ENCODE assay signal across 20 cellular contexts in genomic region chr17:74547264-74547663, GRCh38. TPM values are rescaled to one million over a fixed set of nuclear protein-coding genes. Genes with fewer than 3 reads are reported as not detected.
A peak's percentile ranks its signal among the peaks of the same experiment; 100 is the strongest.
DNase-seq lines count a peak whose midpoint lies in the region; ATAC-seq, FAIRE-seq and TF ChIP-seq lines count a peak whose summit lies in the region.
"Had no signal": no experiment of that assay in that cellular context is flagged by ENCODE, and none has a peak within 500 bp of the region (broad histone marks: within the 10 kb centered on the region; RNA-seq: fewer than 3 reads in every experiment).

No MANE protein-coding gene starts in this region.

- 91% methylated on average over 6 of the region's 7 CpGs for WGBS in mammary epithelial cell (ENCODE audit: low coverage, missing lambda C conversion rate)

- no peaks in the 10 kb centered on the region for H3K36me3 Mint-ChIP-seq in T-helper 2 cell treated with Interferon-gamma antibody and Interleukin-4, amounts not matched to agents 5 μg/mL and 100 μg/mL, for 36 hours (ENCODE audit: low read depth)
- no peaks in the 10 kb centered on the region for H3K36me3 Mint-ChIP-seq in activated CD8-positive, alpha-beta T cell treated with anti-CD3 and anti-CD28 coated beads for 36 hours (ENCODE audit: low read depth)

- peak overlapping the region; percentile 58 for H3K4me3 Mint-ChIP-seq in T-helper 2 cell treated with Interferon-gamma antibody and Interleukin-4, amounts not matched to agents 5 μg/mL and 100 μg/mL, for 36 hours
- H3K4me3 Mint-ChIP-seq in activated CD8-positive, alpha-beta T cell treated with anti-CD3 and anti-CD28 coated beads for 36 hours, result no peak overlapping the region

- H3K4me1 Mint-ChIP-seq in T-helper 2 cell treated with Interferon-gamma antibody and Interleukin-4, amounts not matched to agents 5 μg/mL and 100 μg/mL, for 36 hours (ENCODE audit: low read depth), result peaks cover 17% of the 10 kb centered on the region
- peaks cover 7% of the 10 kb centered on the region for H3K4me1 Mint-ChIP-seq in activated CD8-positive, alpha-beta T cell treated with anti-CD3 and anti-CD28 coated beads for 36 hours (ENCODE audit: low read depth)

- H3K9ac ChIP-seq in BLaER1 (no peak overlapping the region), kidney (ENCODE audit: low read length in 2 of 2) (no peak overlapping the region), mammary epithelial cell (ENCODE audit: insufficient read depth, low read length) (no peak overlapping the region)

- H3K9me3 ChIP-seq in BLaER1, result no peaks in the 10 kb centered on the region
- no peaks in the 10 kb centered on the region for H3K9me3 ChIP-seq in kidney (ENCODE audit: control insufficient read depth in 1 of 2, low read length in 2 of 2)
- H3K9me3 ChIP-seq in mammary epithelial cell (replicated peaks; ENCODE audit: insufficient read depth, low read length), result no peaks in the 10 kb centered on the region
- H3K9me3 ChIP-seq: HAP-1 had no signal

- H4K20me1 ChIP-seq in BLaER1 (no peaks in the 10 kb centered on the region), mammary epithelial cell (ENCODE audit: insufficient read depth, low read length) (no peaks in the 10 kb centered on the region)

- H3K27ac ChIP-seq in BLaER1 (peak overlapping the region; percentile 59), kidney (ENCODE audit: low read depth in 2 of 2, low read length in 2 of 2) (no peak overlapping the region), mammary epithelial cell (ENCODE audit: insufficient read depth, low read depth, low read length) (no peak overlapping the region)
- H3K27ac ChIP-seq: HL-60, RWPE1 had no signal

- dilution Hi-C loops in mammary epithelial cell (cut with HindIII; ENCODE audit: low sequenced_read_pairs), result no loop called here

- ATAC-seq in activated CD8-positive, alpha-beta T cell treated with anti-CD3 and anti-CD28 coated beads for 36 hours, result no peak
- ATAC-seq in activated CD4-positive, CD25-positive, alpha-beta regulatory T cell treated with anti-CD3 and anti-CD28 coated beads, Interleukin-2, amount 50 U/mL, for 24 hours, result no peak

- intact Hi-C loops in activated CD8-positive, alpha-beta T cell treated with anti-CD3 and anti-CD28 coated beads for 36 hours (cut with micrococcal nuclease), result no loop called here
- intact Hi-C loops in kidney (cut with DNase I), result no loop called here
- intact Hi-C loops in mammary epithelial cell (cut with micrococcal nuclease), result no loop called here

- H3K4me3 ChIP-seq in BLaER1, result no peak overlapping the region
- no peak overlapping the region for H3K4me3 ChIP-seq in kidney (ENCODE audit: low read length in 2 of 2)
- H3K4me3 ChIP-seq in mammary epithelial cell (replicated peaks in 1 of 3; ENCODE audit: insufficient read depth in 1 of 3, low read depth in 2 of 3, low read length in 3 of 3), result no peak overlapping the region
- H3K4me3 ChIP-seq: HAP-1 had no signal

- peak overlapping the region; percentile 73 for H3K4me2 ChIP-seq in BLaER1
- no peak overlapping the region for H3K4me2 ChIP-seq in mammary epithelial cell (ENCODE audit: insufficient read depth, low read depth, low read length)

- H3K36me3 ChIP-seq in BLaER1 (no peaks in the 10 kb centered on the region), kidney (ENCODE audit: control insufficient read depth in 1 of 2, insufficient read depth in 2 of 2, low read length in 2 of 2) (no peaks in the 10 kb centered on the region), mammary epithelial cell (ENCODE audit: insufficient read depth, low read length) (no peaks in the 10 kb centered on the region)
- H3K36me3 ChIP-seq: HAP-1 had no signal

- no peaks in the 10 kb centered on the region for H3K9me3 Mint-ChIP-seq in T-helper 2 cell treated with Interferon-gamma antibody and Interleukin-4, amounts not matched to agents 5 μg/mL and 100 μg/mL, for 36 hours
- no peaks in the 10 kb centered on the region for H3K9me3 Mint-ChIP-seq in activated CD8-positive, alpha-beta T cell treated with anti-CD3 and anti-CD28 coated beads for 36 hours

- POLR2A ChIA-PET in activated CD8-positive, alpha-beta T cell treated with anti-CD3 and anti-CD28 coated beads for 36 hours (lab: Charles Lee), result no interaction called here

- H3K4me1 ChIP-seq in BLaER1 (peaks cover 49% of the 10 kb centered on the region), kidney (ENCODE audit: control insufficient read depth in 1 of 2, insufficient read depth in 1 of 2, low read depth in 1 of 2, low read length in 2 of 2) (no peaks in the 10 kb centered on the region), mammary epithelial cell (ENCODE audit: insufficient read depth, low read length) (peaks cover 6% of the 10 kb centered on the region)
- H3K4me1 ChIP-seq: HAP-1 had no signal

- H3K79me2 ChIP-seq in mammary epithelial cell (ENCODE audit: insufficient read depth, low read length), result no peaks in the 10 kb centered on the region

- no peak for FAIRE-seq in kidney (lab: Jason Lieb, UNC)
- FAIRE-seq: G401.6, HTR-8/SVneo had no signal

- DNase-seq in T-helper 2 cell treated with Interferon-gamma antibody and Interleukin-4, amounts not matched to agents 5 μg/mL and 100 μg/mL, for 36 hours (ENCODE audit: low spot score), result no peak
- DNase-seq in T-helper 2 cell (no peak), kidney (peak; percentile 51), cerebellum (ENCODE audit: low spot score) (no peak), mammary epithelial cell (no peak)
- DNase-seq in activated CD8-positive, alpha-beta T cell treated with anti-CD3 and anti-CD28 coated beads for 36 hours, result no peak
- DNase-seq: NCI-H1105 treated with DMSO at 0.1 percent for 48 hours, NCI-H187, NCI-H446, NCI-H69 had no signal

- no peak for TF ChIP-seq CTCF in activated CD8-positive, alpha-beta T cell treated with anti-CD3 and anti-CD28 coated beads for 36 hours (IDR thresholded peaks at IDR 0.05)
- no peak for TF ChIP-seq CTCF in kidney (IDR thresholded peaks at IDR 0.05; ENCODE audit: borderline replicate concordance, extremely low read depth, insufficient read depth)
- no peak for TF ChIP-seq CTCF in mammary epithelial cell (conservative IDR thresholded peaks at IDR 0.05 in 1 of 2, IDR thresholded peaks at IDR 0.05 in 1 of 2; ENCODE audit: extremely low read depth in 1 of 2, insufficient read depth in 1 of 2, low read depth in 1 of 2, low read length in 2 of 2)

- H3K27me3 ChIP-seq in BLaER1, result no peaks in the 10 kb centered on the region
- H3K27me3 ChIP-seq in mammary epithelial cell (ENCODE audit: insufficient read depth, low read length), result no peaks in the 10 kb centered on the region

- no peak overlapping the region for H2AFZ ChIP-seq in mammary epithelial cell (ENCODE audit: low read depth, low read length)

- CTCF ChIA-PET in activated CD8-positive, alpha-beta T cell treated with anti-CD3 and anti-CD28 coated beads for 36 hours (lab: Charles Lee), result no interaction called here
- CTCF ChIA-PET in mammary epithelial cell (lab: Charles Lee; ENCODE audit: low non-redundant PET), result no interaction called here

- BruUV-seq in mammary epithelial cell (replicated peaks; lab: Mats Ljungman, UMichigan), result no TSS peak

- no peaks in the 10 kb centered on the region for H3K27me3 Mint-ChIP-seq in T-helper 2 cell treated with Interferon-gamma antibody and Interleukin-4, amounts not matched to agents 5 μg/mL and 100 μg/mL, for 36 hours (ENCODE audit: low read depth)
- H3K27me3 Mint-ChIP-seq in activated CD8-positive, alpha-beta T cell treated with anti-CD3 and anti-CD28 coated beads for 36 hours, result peaks cover 4% of the 10 kb centered on the region

- in situ Hi-C loops in mammary epithelial cell (cut with MboI; ENCODE audit: low sequenced_read_pairs in 2 of 2), result no loop called here

- peak overlapping the region; percentile 82 for H3K27ac Mint-ChIP-seq in T-helper 2 cell treated with Interferon-gamma antibody and Interleukin-4, amounts not matched to agents 5 μg/mL and 100 μg/mL, for 36 hours
- H3K27ac Mint-ChIP-seq in activated CD8-positive, alpha-beta T cell treated with anti-CD3 and anti-CD28 coated beads for 36 hours, result peak overlapping the region; percentile 73

RNA-seq across cellular contexts. Expression of gene CD300C, which starts 1.3 kb away (rescaled TPM):
- not detected for total RNA-seq in activated CD8-positive, alpha-beta T cell treated with anti-CD3 and anti-CD28 coated beads for 36 hours
- total RNA-seq in kidney (4.2 TPM), cerebellum (not detected), mammary epithelial cell (not detected)
- polyA plus RNA-seq in kidney (ENCODE audit: insufficient read depth, low read depth, low replicate concordance) (0.34 TPM), mammary epithelial cell (not detected)
- not detected for polyA minus RNA-seq in mammary epithelial cell
- total RNA-seq: LHCN-M2 had no signal

RNA-seq across cellular contexts. Expression of gene CD300LB, which starts 16.0 kb away (rescaled TPM):
- not detected for total RNA-seq in activated CD8-positive, alpha-beta T cell treated with anti-CD3 and anti-CD28 coated beads for 36 hours
- total RNA-seq in kidney, result 0.91 TPM
- not detected for polyA plus RNA-seq in kidney (ENCODE audit: insufficient read depth, low read depth, low replicate concordance)
- total RNA-seq in cerebellum, result not detected
- total RNA-seq in mammary epithelial cell, result not detected
- polyA plus RNA-seq in mammary epithelial cell, result not detected
- not detected for polyA minus RNA-seq in mammary epithelial cell
- total RNA-seq: A172, LHCN-M2 had no signal
- polyA plus RNA-seq: BJ had no signal

RNA-seq across cellular contexts. Expression of gene CD300H, which starts 20.0 kb away (rescaled TPM):
- not detected for total RNA-seq in activated CD8-positive, alpha-beta T cell treated with anti-CD3 and anti-CD28 coated beads for 36 hours
- total RNA-seq in kidney, result 2.0 TPM
- not detected for polyA plus RNA-seq in kidney (ENCODE audit: insufficient read depth, low read depth, low replicate concordance)
- total RNA-seq in cerebellum, result not detected
- not detected for total RNA-seq in mammary epithelial cell
- polyA plus RNA-seq in mammary epithelial cell, result not detected
- not detected for polyA minus RNA-seq in mammary epithelial cell
- total RNA-seq: A172, LHCN-M2 had no signal
- polyA plus RNA-seq: BJ had no signal

RNA-seq across cellular contexts. Expression of gene CD300LD, which starts 44.8 kb away (rescaled TPM):
- total RNA-seq in activated CD8-positive, alpha-beta T cell treated with anti-CD3 and anti-CD28 coated beads for 36 hours, result not detected
- total RNA-seq in kidney (not detected), cerebellum (not detected), mammary epithelial cell (not detected)
- polyA plus RNA-seq in kidney (ENCODE audit: insufficient read depth, low read depth, low replicate concordance) (not detected), mammary epithelial cell (not detected)
- not detected for polyA minus RNA-seq in mammary epithelial cell
- total RNA-seq: A172, LHCN-M2 had no signal
- polyA plus RNA-seq: BJ had no signal
